In the genomic region with DNA sequence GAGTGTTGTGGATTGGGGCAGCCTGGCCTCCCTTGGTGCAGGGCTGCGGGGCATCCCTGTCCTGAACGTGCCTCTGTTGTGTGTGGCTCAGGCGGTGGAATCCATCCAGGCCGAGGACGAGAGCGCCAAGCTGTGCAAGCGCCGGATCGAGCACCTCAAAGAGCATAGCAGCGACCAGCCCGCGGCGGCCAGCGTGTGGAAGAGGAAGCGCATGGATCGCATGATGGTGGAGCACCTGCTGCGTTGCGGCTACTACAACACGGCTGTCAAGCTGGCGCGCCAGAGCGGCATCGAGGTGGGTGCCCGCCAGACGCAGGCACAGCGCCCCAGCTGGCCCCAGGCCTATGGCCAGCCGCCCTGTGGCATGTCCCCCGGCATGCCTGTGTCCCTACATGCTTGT, we compare ENCODE assay signal across 26 cellular contexts.
"Had no signal": no experiment of that assay in that cellular context is flagged by ENCODE, and none has a peak within 500 bp of the region (broad histone marks: within the 10 kb centered on the region; RNA-seq: fewer than 3 reads in every experiment).

No MANE protein-coding gene starts in this region.

- H3K4me3 ChIP-seq: ascending aorta, cardiac muscle cell, heart left ventricle, left lung, lung, mucosa of descending colon, tibial artery, upper lobe of right lung had no signal

- H3K27ac ChIP-seq: ascending aorta, cardiac muscle cell, heart left ventricle, left lung, tibial artery, upper lobe of right lung had no signal

- H3K9me3 Mint-ChIP-seq: activated naive CD4-positive, alpha-beta T cell treated with anti-CD3 and anti-CD28 coated beads for 36 hours; activated naive CD8-positive, alpha-beta T cell treated with anti-CD3 and anti-CD28 coated beads, Interleukin-2, amount 10 ng/mL, durations not matched to agents 7 days and 5 days; natural killer cell treated with Interleukin-12 subunit alpha and Interleukin-12 subunit beta and Interleukin-15 and Interleukin-18, amount 100 ng/mL, for 72 hours had no signal

- ATAC-seq: esophagus mucosa; heart left ventricle; left lung; mucosa of descending colon; natural killer cell treated with Interleukin-12 subunit alpha and Interleukin-12 subunit beta and Interleukin-15 and Interleukin-18, amount 100 ng/mL, for 72 hours; right cardiac atrium; upper lobe of right lung had no signal

- H3K4me3 Mint-ChIP-seq: activated naive CD4-positive, alpha-beta T cell treated with anti-CD3 and anti-CD28 coated beads for 36 hours; brain; natural killer cell treated with Interleukin-12 subunit alpha and Interleukin-12 subunit beta and Interleukin-15 and Interleukin-18, amount 100 ng/mL, for 72 hours had no signal

- H3K27ac Mint-ChIP-seq: brain; natural killer cell treated with Interleukin-12 subunit alpha and Interleukin-12 subunit beta and Interleukin-15 and Interleukin-18, amount 100 ng/mL, for 72 hours had no signal

- H3K27me3 Mint-ChIP-seq: activated naive CD8-positive, alpha-beta T cell treated with anti-CD3 and anti-CD28 coated beads, Interleukin-2, amount 10 ng/mL, durations not matched to agents 7 days and 5 days; natural killer cell treated with Interleukin-12 subunit alpha and Interleukin-12 subunit beta and Interleukin-15 and Interleukin-18, amount 100 ng/mL, for 72 hours had no signal

- H3K9me3 ChIP-seq: ascending aorta, heart left ventricle, left lung, mucosa of descending colon, tibial artery, upper lobe of right lung had no signal

- DNase-seq: activated CD4-positive, alpha-beta T cell treated with anti-CD3 and anti-CD28 coated beads for 48 hours; activated CD4-positive, alpha-beta T cell treated with anti-CD3 and anti-CD28 coated beads, Interleukin-2, amount 50 U/mL, for 48 hours; activated CD4-positive, CD25-positive, alpha-beta regulatory T cell; activated CD8-positive, alpha-beta memory T cell treated with anti-CD3 and anti-CD28 coated beads for 24 hours; activated effector memory CD4-positive, alpha-beta T cell treated with Interleukin-2 at 50 U/mL for 16 hours; foreskin fibroblast; hypothalamus; kidney glomerular epithelial cell; stimulated activated CD4-positive, alpha-beta T cell treated with anti-CD3 and anti-CD28 coated beads, Interleukin-2, amount 100 ng/mL, for 48 hours; stimulated activated naive CD4-positive, alpha-beta T cell treated with Interleukin-2 at 50 U/mL for 16 hours; substantia nigra; SW 1271; tibial artery; upper lobe of right lung had no signal
